ENCODE assay signal across 7 cellular contexts in genomic region chr2:44100351-44100750, GRCh38.
DNase-seq lines count a peak whose midpoint lies in the region; ATAC-seq and TF ChIP-seq lines count a peak whose summit lies in the region.

No MANE protein-coding gene starts in this region.

- H3K27me3 ChIP-seq in HCT116 (ENCODE audit: insufficient read depth, low read length): no peaks in the 10 kb centered on the region
- H3K27me3 ChIP-seq in SK-N-SH (ENCODE audit: insufficient read depth): no peaks in the 10 kb centered on the region
- H3K27me3 ChIP-seq in testis: no peaks in the 10 kb centered on the region

- TF ChIP-seq EP300 in SK-N-SH (IDR thresholded peaks at IDR 0.05; ENCODE audit: borderline replicate concordance in 1 of 2, low read depth in 1 of 2, low read length in 1 of 2): peak in 1 of 2 experiments; percentile 52; a peak in 1 of 4 replicates

- TF ChIP-seq POLR2A in HCT116 (IDR thresholded peaks at IDR 0.05; ENCODE audit: borderline replicate concordance, extremely low read depth, insufficient read depth, insufficient read length) (no peak), testis (IDR thresholded peaks at IDR 0.05) (no peak)

- peak; percentile 16 for DNase-seq in HCT116 (ENCODE audit: low read depth, low spot score)
- no peak for DNase-seq in SK-N-SH
- no peak for DNase-seq in Right ventricle myocardium inferior (ENCODE audit: missing footprints)
- DNase-seq in testis: peak; percentile 82
- DNase-seq in effector memory CD8-positive, alpha-beta T cell: no peak

- H3K9me3 Mint-ChIP-seq in effector memory CD8-positive, alpha-beta T cell: no peaks in the 10 kb centered on the region

- H3K9me3 ChIP-seq in HCT116 (ENCODE audit: control insufficient read depth in 1 of 2, insufficient read depth in 1 of 2, low read depth in 1 of 2, low read length in 2 of 2): no peaks in the 10 kb centered on the region
- H3K9me3 ChIP-seq in SK-N-SH: no peaks in the 10 kb centered on the region
- no peaks in the 10 kb centered on the region for H3K9me3 ChIP-seq in testis

- TF ChIP-seq CTCF in HCT116 (IDR thresholded peaks at IDR 0.05 in 2 of 3, conservative IDR thresholded peaks at IDR 0.05 in 1 of 3; ENCODE audit: borderline replicate concordance in 1 of 3, insufficient read depth in 1 of 3, low read depth in 2 of 3, low read length in 2 of 3) (no peak), SK-N-SH (IDR thresholded peaks at IDR 0.05) (no peak), testis (IDR thresholded peaks at IDR 0.05) (no peak)

- H3K27me3 Mint-ChIP-seq in effector memory CD8-positive, alpha-beta T cell: no peaks in the 10 kb centered on the region

- H2AFZ ChIP-seq in HCT116 (ENCODE audit: low read depth, low read length, poor library complexity, severe bottlenecking) (peak overlapping the region; percentile 46), SK-N-SH (ENCODE audit: low read depth) (peak overlapping the region; percentile 61; the same call in 1 of the 2 replicates)

- TF ChIP-seq RAD21 in HCT116 (IDR thresholded peaks at IDR 0.05; ENCODE audit: low read depth) (no peak), SK-N-SH (IDR thresholded peaks at IDR 0.05; ENCODE audit: low read length) (no peak)

- H3K4me1 ChIP-seq in HCT116 (ENCODE audit: control insufficient read depth in 1 of 2, insufficient read depth in 2 of 2, low read length in 2 of 2) (peaks cover 0 to 10% of the 10 kb centered on the region in 2 experiments; a peak in 2 of 4 replicates), SK-N-SH (ENCODE audit: control insufficient read depth in 1 of 2, insufficient read depth in 2 of 2, low read depth in 1 of 2, low read length in 1 of 2) (peaks cover 0 to 4% of the 10 kb centered on the region in 2 experiments; a peak in 3 of 4 replicates), testis (peaks cover 39% of the 10 kb centered on the region)

- peak overlapping the region in 1 of 2 donors; percentile 0 for H3K27ac Mint-ChIP-seq in effector memory CD8-positive, alpha-beta T cell

- H3K9me2 ChIP-seq in HCT116 (ENCODE audit: insufficient read depth) (no peaks in the 10 kb centered on the region), SK-N-SH (no peaks in the 10 kb centered on the region)

- WGBS in SK-N-SH (ENCODE audit: low lambda C conversion rate): 15% methylated on average over 3 of the region's 3 CpGs
- WGBS in testis, 2 donors: 18 to 26% methylated on average over 3 of the region's 3 CpGs

- POLR2A ChIA-PET in HCT116 (lab: Charles Lee) (no interaction called here), SK-N-SH (lab: Yijun Ruan, JAX) (interaction anchor here (0.5 kb wide), 1 partner anchor 25 kb away, joined by 3 read pairs; no protein-coding TSS in a partner anchor)

- H3K9ac ChIP-seq in HCT116 (ENCODE audit: low read length) (no peak overlapping the region), SK-N-SH (no peak overlapping the region)

- H3K27ac ChIP-seq in HCT116 (ENCODE audit: low read depth, low read length) (no peak overlapping the region), SK-N-SH (ENCODE audit: low read depth in 2 of 2, low read length in 1 of 2) (peak overlapping the region in 1 of 2 experiments; percentile 23; a peak in 2 of 4 replicates), testis (peak overlapping the region; percentile 39 to 81)

- peak; percentile 71 for ATAC-seq in HCT116
- peak; percentile 70 for ATAC-seq in Right ventricle myocardium inferior
- ATAC-seq in HG02840 (IDR thresholded peaks at IDR 0.05; ENCODE audit: low FRiP score, unreplicated experiment): no peak
- no peak for ATAC-seq in effector memory CD8-positive, alpha-beta T cell (replicated peaks)
- ATAC-seq in GM18519 (IDR thresholded peaks at IDR 0.05; ENCODE audit: low FRiP score, unreplicated experiment): no peak

- no peaks in the 10 kb centered on the region for H3F3A ChIP-seq in SK-N-SH (replicated peaks; ENCODE audit: insufficient read depth)

- H3K4me3 Mint-ChIP-seq in effector memory CD8-positive, alpha-beta T cell: no peak overlapping the region

- intact Hi-C loops in HCT116 (cut with micrococcal nuclease) (no loop called here), Right ventricle myocardium inferior (cut with DNase I) (no loop called here), testis (cut with DNase I; ENCODE audit: low total_unique reads) (no loop called here)

- H3K79me2 ChIP-seq in HCT116 (ENCODE audit: insufficient read depth, low read length) (no peaks in the 10 kb centered on the region), SK-N-SH (ENCODE audit: insufficient read depth) (no peaks in the 10 kb centered on the region)

- CTCF ChIA-PET in HCT116 (lab: Charles Lee) (no interaction called here), SK-N-SH (lab: Yijun Ruan, JAX) (interaction anchor here (1.2 to 1.6 kb wide), 3 partner anchors 12 to 56 kb away, joined by 3 to 9 read pairs (median 4); no protein-coding TSS in a partner anchor)

- BruUV-seq in HCT116 (replicated peaks; lab: Mats Ljungman, UMichigan): no TSS peak

- H3K4me1 Mint-ChIP-seq in effector memory CD8-positive, alpha-beta T cell (ENCODE audit: low read depth in 2 of 2): peaks cover 3 to 4% of the 10 kb centered on the region in 2 donors

- H3K4me3 ChIP-seq in HCT116 (replicated peaks in 1 of 2; ENCODE audit: low read depth in 1 of 2, low read length in 2 of 2): no peak overlapping the region
- H3K4me3 ChIP-seq in SK-N-SH (ENCODE audit: low read depth in 2 of 2, low read length in 1 of 2): no peak overlapping the region
- no peak overlapping the region for H3K4me3 ChIP-seq in testis

- RAD21 ChIA-PET in HCT116 (lab: Charles Lee; ENCODE audit: low non-redundant PET in 1 of 2, low total read pairs in 2 of 2, uncharacterized antibody in 2 of 2, unreplicated experiment in 2 of 2): no interaction called here

- H3K36me3 ChIP-seq in HCT116 (ENCODE audit: control insufficient read depth in 1 of 2, insufficient read depth in 2 of 2, low read length in 2 of 2) (no peaks in the 10 kb centered on the region), SK-N-SH (replicated peaks in 1 of 2; ENCODE audit: control insufficient read depth in 1 of 2, insufficient read depth in 2 of 2, low read length in 1 of 2) (no peaks in the 10 kb centered on the region), testis (ENCODE audit: low read depth, missing control alignments) (no peaks in the 10 kb centered on the region)

- H4K20me1 ChIP-seq in HCT116 (ENCODE audit: insufficient read depth): no peaks in the 10 kb centered on the region
- no peaks in the 10 kb centered on the region for H4K20me1 ChIP-seq in SK-N-SH (ENCODE audit: insufficient read depth)

- peak overlapping the region; percentile 32 for H3K4me2 ChIP-seq in HCT116 (ENCODE audit: low read length)
- H3K4me2 ChIP-seq in SK-N-SH: peak overlapping the region; percentile 26; the same call in 1 of the 2 replicates

- no peaks in the 10 kb centered on the region for H3K36me3 Mint-ChIP-seq in effector memory CD8-positive, alpha-beta T cell (ENCODE audit: insufficient read depth)

TF ChIP-seq in HCT116, 20 proteins besides CTCF, POLR2A, EP300 and RAD21:
- TF ChIP-seq JUND (IDR thresholded peaks at IDR 0.05) (peak; percentile 25; the same call in 1 of the 2 replicates), SP1 (IDR thresholded peaks at IDR 0.05; ENCODE audit: low read depth) (0 out of 2 replicates have a peak, but pooled peaks have one; percentile 29), ZFX (IDR thresholded peaks at IDR 0.05) (no peak)

TF ChIP-seq in SK-N-SH, 30 proteins besides CTCF, POLR2A, EP300 and RAD21 (continues in another document):
- TF ChIP-seq IRF3 (IDR thresholded peaks at IDR 0.05; ENCODE audit: low read depth, low read length) (no peak), FOSL2 (IDR thresholded peaks at IDR 0.05; ENCODE audit: borderline replicate concordance, low read depth) (peak; percentile 80; the same call in 1 of the 2 replicates), NRF1 (IDR thresholded peaks at IDR 0.05; ENCODE audit: low read depth, low read length) (no peak), CHD2 (IDR thresholded peaks at IDR 0.05; ENCODE audit: low read length, partially characterized antibody) (no peak), NFIC (IDR thresholded peaks at IDR 0.05; ENCODE audit: borderline replicate concordance) (peak; percentile 81; the same call in 1 of the 2 replicates), MAX (IDR thresholded peaks at IDR 0.05; ENCODE audit: low read depth) (peak; percentile 39; the same call in 1 of the 2 replicates), RXRA (IDR thresholded peaks at IDR 0.05; ENCODE audit: borderline replicate concordance, low read depth) (peak; percentile 69; the same call in 1 of the 2 replicates), TCF12 (IDR thresholded peaks at IDR 0.05) (peak; percentile 72), JUND (IDR thresholded peaks at IDR 0.05) (peak; percentile 70), PBX3 (IDR thresholded peaks at IDR 0.05) (peak; percentile 61), TAF1 (IDR thresholded peaks at IDR 0.05; ENCODE audit: borderline replicate concordance, low read depth, low read length) (no peak)

Comparison
In these comparisons a context has a peak if more than half of its experiments do, and no peak if none do; other contexts are left out.
1. ATAC-seq: peak in HCT116 (single experiment) and Right ventricle myocardium inferior (single experiment); none in HG02840 (single experiment), effector memory CD8-positive, alpha-beta T cell (single experiment) and GM18519 (single experiment).
2. DNase-seq: peak in HCT116 (single experiment) and testis (single experiment); none in SK-N-SH (single experiment), Right ventricle myocardium inferior (single experiment) and effector memory CD8-positive, alpha-beta T cell (0 of 3).
3. Of the 11 proteins assayed by ChIP-seq in both SK-N-SH and HCT116: peak only in SK-N-SH: MAX; only in HCT116: none; in both: JUND; in neither: 9.